Comparison of ENCODE assay signal across 17 cellular contexts in the genomic region with DNA sequence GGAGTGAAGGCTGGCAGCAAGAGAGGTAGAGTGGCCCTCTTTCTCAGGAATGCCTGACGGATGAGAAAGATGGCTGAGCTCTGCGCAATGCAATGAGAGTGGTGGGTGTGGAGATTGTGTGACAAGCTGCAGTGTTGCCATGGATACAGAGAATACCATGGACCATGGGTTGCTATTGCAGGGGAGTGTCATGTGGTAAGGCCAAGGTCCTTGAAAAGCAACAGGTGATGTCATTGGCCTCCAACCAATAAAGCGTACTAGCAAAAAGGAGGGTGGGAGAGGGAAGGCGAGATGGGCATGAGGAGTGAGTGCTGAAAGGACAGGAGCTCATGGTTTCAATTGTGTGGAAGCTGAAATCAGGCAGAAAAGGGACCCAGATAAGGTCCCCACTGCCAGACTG. TPM values are rescaled to one million over a fixed set of nuclear protein-coding genes. Genes with fewer than 3 reads are reported as not detected.
A peak's percentile ranks its signal among the peaks of the same experiment; 100 is the strongest.
DNase-seq lines count a peak whose midpoint lies in the region; ATAC-seq and TF ChIP-seq lines count a peak whose summit lies in the region.
"Had no signal": no experiment of that assay in that cellular context is flagged by ENCODE, and none has a peak within 500 bp of the region (broad histone marks: within the 10 kb centered on the region; RNA-seq: fewer than 3 reads in every experiment).

No MANE protein-coding gene starts in this region.

- no peak overlapping the region for H2BK20ac ChIP-seq in H9 (ENCODE audit: low read depth, low read length, poor library complexity, severe bottlenecking)

- in situ Hi-C loops in transverse colon (cut with MboI; ENCODE audit: low pct_ligation_motif_present in 1 of 4, low pct_unique_long_range_greater_than_20kb in 1 of 4, low sequenced_read_pairs in 3 of 4): no loop called here

- H2AK5ac ChIP-seq in H9 (ENCODE audit: insufficient read length, low read length): no peak overlapping the region

- H3K9me3 ChIP-seq in H9 (ENCODE audit: control insufficient read depth, low read depth, low read length) (peaks cover 48% of the 10 kb centered on the region), transverse colon (no peaks in the 10 kb centered on the region)
- H3K9me3 ChIP-seq: HAP-1 had no signal

- no peak overlapping the region for H3K4ac ChIP-seq in H9 (ENCODE audit: low read depth, low read length)

- H3K27ac ChIP-seq in H9 (ENCODE audit: insufficient read length, low read depth, low read length) (no peak overlapping the region), transverse colon (no peak overlapping the region)
- H3K27ac ChIP-seq: SK-N-MC had no signal

- TF ChIP-seq POLR2A in transverse colon (IDR thresholded peaks at IDR 0.05): no peak

- no peak overlapping the region for H3K14ac ChIP-seq in H9 (ENCODE audit: insufficient read depth, low read length)

- H3K4me3 Mint-ChIP-seq in H9: no peak overlapping the region
- H3K4me3 Mint-ChIP-seq in stimulated activated effector memory CD8-positive, alpha-beta T cell treated with anti-CD3 and anti-CD28 coated beads, Interleukin-12 subunit alpha, Interleukin-12 subunit beta, amount 100 ng/mL, for 72 hours: no peak overlapping the region
- H3K4me3 Mint-ChIP-seq: CD4-positive, alpha-beta T cell had no signal

- no peak overlapping the region for H2BK12ac ChIP-seq in H9 (ENCODE audit: insufficient read length, low read depth, low read length)

- no peaks in the 10 kb centered on the region for H3K36me3 ChIP-seq in transverse colon
- H3K36me3 ChIP-seq: HAP-1 had no signal

- H3K18ac ChIP-seq in H9 (ENCODE audit: insufficient read length, low read depth, low read length): no peak overlapping the region

- no peak for TF ChIP-seq EP300 in transverse colon (IDR thresholded peaks at IDR 0.05; ENCODE audit: low read depth)

- no peak overlapping the region for H3K9ac ChIP-seq in H9 (ENCODE audit: extremely low read depth, insufficient read length, low read length)

- H4K5ac ChIP-seq in H9 (ENCODE audit: insufficient read length, low read depth, low read length): no peak overlapping the region

- WGBS in H9 (ENCODE audit: extremely low coverage, insufficient read length, low lambda C conversion rate): no CpG with 5 or more reads among the region's 4 CpGs
- 80 to 100% methylated on average over 1 to 4 of the region's 4 CpGs for WGBS in transverse colon (ENCODE audit: low coverage in 1 of 2), 2 donors

- H4K20me1 ChIP-seq in H9 (ENCODE audit: control insufficient read depth, insufficient read depth, insufficient read length): no peaks in the 10 kb centered on the region

- no peaks in the 10 kb centered on the region for H3K79me1 ChIP-seq in H9 (ENCODE audit: insufficient read depth, low read depth, low read length, poor library complexity, severe bottlenecking)

- H3K27me3 ChIP-seq in H9 (ENCODE audit: insufficient read depth, low read length) (no peaks in the 10 kb centered on the region), transverse colon (no peaks in the 10 kb centered on the region)

- no peaks in the 10 kb centered on the region; the same call in 1 of the 2 replicates for H3K4me1 ChIP-seq in H9 (ENCODE audit: insufficient read depth, low read length)
- no peaks in the 10 kb centered on the region for H3K4me1 ChIP-seq in transverse colon
- H3K4me1 ChIP-seq: HAP-1 had no signal

- no peak overlapping the region for H2BK120ac ChIP-seq in H9 (ENCODE audit: low read depth, low read length, poor library complexity, severe bottlenecking)

- no peak overlapping the region for H3K56ac ChIP-seq in H9 (ENCODE audit: insufficient read length, low read depth, low read length)

- no peak overlapping the region for H2AFZ ChIP-seq in H9 (ENCODE audit: low read length)

- H4K91ac ChIP-seq in H9 (ENCODE audit: insufficient read length, low read depth, low read length): no peak overlapping the region

- H4K8ac ChIP-seq in H9 (replicated peaks; ENCODE audit: insufficient read length, low read depth, low read length): no peak overlapping the region

- H3K4me1 Mint-ChIP-seq in H9: peaks cover 0 to 18% of the 10 kb centered on the region in 2 experiments; a peak in 2 of 4 replicates
- peaks cover 21% of the 10 kb centered on the region for H3K4me1 Mint-ChIP-seq in stimulated activated effector memory CD8-positive, alpha-beta T cell treated with anti-CD3 and anti-CD28 coated beads, Interleukin-12 subunit alpha, Interleukin-12 subunit beta, amount 100 ng/mL, for 72 hours

- no peak for TF ChIP-seq CTCF in H9 (conservative IDR thresholded peaks at IDR 0.05)
- TF ChIP-seq CTCF in choroid plexus epithelial cell (conservative IDR thresholded peaks at IDR 0.05; ENCODE audit: low read depth, low read length): no peak
- TF ChIP-seq CTCF in transverse colon (IDR thresholded peaks at IDR 0.05): no peak

- H3K9me3 Mint-ChIP-seq in H9: peaks cover 62 to 81% of the 10 kb centered on the region in 2 experiments
- H3K9me3 Mint-ChIP-seq in stimulated activated effector memory CD8-positive, alpha-beta T cell treated with anti-CD3 and anti-CD28 coated beads, Interleukin-12 subunit alpha, Interleukin-12 subunit beta, amount 100 ng/mL, for 72 hours: no peaks in the 10 kb centered on the region
- H3K9me3 Mint-ChIP-seq: CD4-positive, alpha-beta T cell had no signal

- no peak overlapping the region for H3K23ac ChIP-seq in H9 (ENCODE audit: insufficient read length, low read depth, low read length)

- H3K79me2 ChIP-seq in H9 (ENCODE audit: insufficient read depth, low read length): no peaks in the 10 kb centered on the region

- no peaks in the 10 kb centered on the region for H3K23me2 ChIP-seq in H9 (ENCODE audit: insufficient read length, low read depth, low read length, poor library complexity, severe bottlenecking)

- H3T11ph ChIP-seq in H9 (ENCODE audit: low read length): no peak overlapping the region

- peaks cover 18% of the 10 kb centered on the region for H3K27me3 Mint-ChIP-seq in H9 (ENCODE audit: low read depth)
- H3K27me3 Mint-ChIP-seq: CD4-positive, alpha-beta T cell had no signal

- intact Hi-C loops in transverse colon (cut with DNase I; ENCODE audit: low total_unique reads): no loop called here

- H2BK5ac ChIP-seq in H9 (ENCODE audit: insufficient read length, low read length): no peak overlapping the region

- ATAC-seq in stimulated activated effector memory CD8-positive, alpha-beta T cell treated with anti-CD3 and anti-CD28 coated beads, Interleukin-12 subunit alpha, Interleukin-12 subunit beta, amount 100 ng/mL, for 72 hours: no peak

- H3K36me3 Mint-ChIP-seq in H9 (ENCODE audit: insufficient read depth in 1 of 3, low read depth in 3 of 3): peaks cover 3 to 7% (median 5%) of the 10 kb centered on the region in 3 experiments; a peak in 5 of 7 replicates
- no peaks in the 10 kb centered on the region for H3K36me3 Mint-ChIP-seq in stimulated activated effector memory CD8-positive, alpha-beta T cell treated with anti-CD3 and anti-CD28 coated beads, Interleukin-12 subunit alpha, Interleukin-12 subunit beta, amount 100 ng/mL, for 72 hours

- H3K4me3 ChIP-seq in choroid plexus epithelial cell (ENCODE audit: low read depth, low read length) (no peak overlapping the region), transverse colon (no peak overlapping the region)
- H3K4me3 ChIP-seq: HAP-1, SK-N-MC had no signal

- DNase-seq in NCI-H2227 (lab: John Stamatoyannopoulos, UW; ENCODE audit: unreplicated experiment) (peak; percentile 26), NCI-H2227 treated with DMSO at 0.1 percent for 48 hours (lab: John Stamatoyannopoulos, UW) (no peak), H9 (no peak), choroid plexus epithelial cell (ENCODE audit: low read depth) (peak; percentile 1), transverse colon (no peak), NCI-H146 treated with DMSO at 0.1 percent for 48 hours (lab: John Stamatoyannopoulos, UW; ENCODE audit: unreplicated experiment) (no peak)
- DNase-seq in stimulated activated effector memory CD8-positive, alpha-beta T cell treated with anti-CD3 and anti-CD28 coated beads, Interleukin-12 subunit alpha, Interleukin-12 subunit beta, amount 100 ng/mL, for 72 hours (ENCODE audit: low spot score in 2 of 2): no peak
- DNase-seq: CD4-positive, alpha-beta T cell; IMR-90; Kasumi-1; MM.1S; NCI-H2081 treated with DMSO at 0.1 percent for 48 hours; NCI-H510A treated with DMSO at 0.1 percent for 48 hours; Right ventricle myocardium superior had no signal

- H3K4me2 ChIP-seq in H9 (ENCODE audit: insufficient read depth, insufficient read length, low read length): peak overlapping the region; percentile 2

- no peak overlapping the region for H3K27ac Mint-ChIP-seq in H9
- H3K27ac Mint-ChIP-seq in stimulated activated effector memory CD8-positive, alpha-beta T cell treated with anti-CD3 and anti-CD28 coated beads, Interleukin-12 subunit alpha, Interleukin-12 subunit beta, amount 100 ng/mL, for 72 hours: peak overlapping the region; percentile 78
- H3K27ac Mint-ChIP-seq: CD4-positive, alpha-beta T cell had no signal

- no peak overlapping the region for H2BK15ac ChIP-seq in H9 (ENCODE audit: low read depth, low read length)

RNA-seq across cellular contexts. Expression of a gene that starts 1.8 kb away (rescaled TPM):
- total RNA-seq in H9 (2021) (0.07 TPM in 1 of 2 replicates, not detected in the other), transverse colon (not detected)
- total RNA-seq: HT1080, IMR-90, Right ventricle myocardium superior had no signal

Comparison
In these comparisons a context has a peak if more than half of its experiments do, and no peak if none do; other contexts are left out.
1. DNase-seq: peak in NCI-H2227 (single experiment) and choroid plexus epithelial cell (single experiment); none in NCI-H2227 treated with DMSO at 0.1 percent for 48 hours (single experiment), H9 (single experiment), stimulated activated effector memory CD8-positive, alpha-beta T cell treated with anti-CD3 and anti-CD28 coated beads, Interleukin-12 subunit alpha, Interleukin-12 subunit beta, amount 100 ng/mL, for 72 hours (0 of 2), transverse colon (single experiment) and NCI-H146 treated with DMSO at 0.1 percent for 48 hours (single experiment).